Comparison of ENCODE assay signal across 7 cellular contexts in genomic region chr12:48977290-48978281, GRCh38. TPM values are rescaled to one million over a fixed set of nuclear protein-coding genes. Genes with fewer than 3 reads are reported as not detected.
DNase-seq lines count a peak whose midpoint lies in the region; ATAC-seq and TF ChIP-seq lines count a peak whose summit lies in the region.

No MANE protein-coding gene starts in this region.

- peaks cover 92% of the 10 kb centered on the region for H3K27me3 Mint-ChIP-seq in activated naive CD8-positive, alpha-beta T cell treated with anti-CD3 and anti-CD28 coated beads for 36 hours

- no peaks in the 10 kb centered on the region for H3K36me3 Mint-ChIP-seq in activated naive CD8-positive, alpha-beta T cell treated with anti-CD3 and anti-CD28 coated beads for 36 hours

- no peak overlapping the region for H3K27ac ChIP-seq in SU-DHL-6 (ENCODE audit: low read depth, low read length)

- ATAC-seq in HG03045 (IDR thresholded peaks at IDR 0.05; ENCODE audit: unreplicated experiment) (peak; percentile 64), GM18520 (IDR thresholded peaks at IDR 0.05; ENCODE audit: unreplicated experiment) (no peak)

- no peaks in the 10 kb centered on the region for H3K9me2 ChIP-seq in SU-DHL-6 (replicated peaks; ENCODE audit: insufficient read depth, low read length)

- H4K20me1 ChIP-seq in SU-DHL-6 (ENCODE audit: low read depth, low read length) = no peaks in the 10 kb centered on the region

- H3K9ac ChIP-seq in SU-DHL-6 (ENCODE audit: low read length) = no peak overlapping the region
- H3K9ac ChIP-seq in iPS-15b (ENCODE audit: low read depth, low read length) = no peak overlapping the region

- peak; percentile 90 for DNase-seq in activated naive CD8-positive, alpha-beta T cell treated with anti-CD3 and anti-CD28 coated beads for 36 hours
- DNase-seq in stimulated activated CD4-positive, alpha-beta T cell treated with anti-CD3 and anti-CD28 coated beads, Interleukin-4, amount 100 ng/mL, for 48 hours (ENCODE audit: low read depth in 2 of 2) = peak; percentile 83 to 85

- no peaks in the 10 kb centered on the region for H3F3A ChIP-seq in SU-DHL-6 (ENCODE audit: insufficient read depth)

- peak overlapping the region; percentile 81 for H2AFZ ChIP-seq in SU-DHL-6 (ENCODE audit: low read depth, low read length, severe bottlenecking)

- peak overlapping the region; percentile 23 for H3K27ac Mint-ChIP-seq in activated naive CD8-positive, alpha-beta T cell treated with anti-CD3 and anti-CD28 coated beads for 36 hours

- H3K4me1 ChIP-seq in iPS-15b (ENCODE audit: control insufficient read depth, insufficient read depth, low read length) = no peaks in the 10 kb centered on the region

- H3K9me3 Mint-ChIP-seq in activated naive CD8-positive, alpha-beta T cell treated with anti-CD3 and anti-CD28 coated beads for 36 hours = no peaks in the 10 kb centered on the region

- H3K27me3 ChIP-seq in SU-DHL-6 (ENCODE audit: low read length) (no peaks in the 10 kb centered on the region), iPS-15b (ENCODE audit: control insufficient read depth, insufficient read depth, low read length) (peaks cover 99% of the 10 kb centered on the region)

- peak overlapping the region; percentile 36 for H3K4me3 Mint-ChIP-seq in activated naive CD8-positive, alpha-beta T cell treated with anti-CD3 and anti-CD28 coated beads for 36 hours

- no peaks in the 10 kb centered on the region for H3K36me3 ChIP-seq in SU-DHL-6 (ENCODE audit: low read length)
- no peaks in the 10 kb centered on the region for H3K36me3 ChIP-seq in iPS-15b (ENCODE audit: control insufficient read depth, insufficient read depth, low read length)

- no peaks in the 10 kb centered on the region for H3K9me3 ChIP-seq in SU-DHL-6 (ENCODE audit: insufficient read depth, low read length)
- no peaks in the 10 kb centered on the region for H3K9me3 ChIP-seq in iPS-15b (ENCODE audit: control insufficient read depth, insufficient read depth, low read length)

- peak overlapping the region; percentile 44 for H3K4me2 ChIP-seq in SU-DHL-6 (ENCODE audit: low read depth, low read length, poor library complexity, severe bottlenecking)

- H3K4me1 Mint-ChIP-seq in activated naive CD8-positive, alpha-beta T cell treated with anti-CD3 and anti-CD28 coated beads for 36 hours = peaks cover 47% of the 10 kb centered on the region

- peak; percentile 91 for TF ChIP-seq CTCF in GM12874 (IDR thresholded peaks at IDR 0.05; ENCODE audit: insufficient read depth, low read depth, low read length)
- TF ChIP-seq CTCF in SU-DHL-6 (IDR thresholded peaks at IDR 0.05; ENCODE audit: insufficient read depth, low read length, poor library complexity, severe bottlenecking) = peak; percentile 78

- no peaks in the 10 kb centered on the region for H3K79me2 ChIP-seq in SU-DHL-6 (ENCODE audit: insufficient read depth, low read length)

- H3K4me3 ChIP-seq in SU-DHL-6 (ENCODE audit: insufficient read depth, low read length, poor library complexity, severe bottlenecking) (no peak overlapping the region), iPS-15b (ENCODE audit: low read depth, low read length) (peak overlapping the region; percentile 56)

RNA-seq across cellular contexts. Expression of gene WNT1, which starts 0.5 kb away (rescaled TPM):
- total RNA-seq in activated naive CD8-positive, alpha-beta T cell treated with anti-CD3 and anti-CD28 coated beads for 36 hours = not detected

RNA-seq across cellular contexts. Expression of gene WNT10B, which starts 6.1 kb away (rescaled TPM):
- under 1 TPM; 0.24 to 0.39 TPM for total RNA-seq in activated naive CD8-positive, alpha-beta T cell treated with anti-CD3 and anti-CD28 coated beads for 36 hours

RNA-seq across cellular contexts. Expression of gene ARF3, which starts 20.3 kb away (rescaled TPM):
- 10 to 100 TPM; 81.8 to 82.5 TPM for total RNA-seq in activated naive CD8-positive, alpha-beta T cell treated with anti-CD3 and anti-CD28 coated beads for 36 hours

RNA-seq across cellular contexts. Expression of gene DDN, which starts 21.6 kb away (rescaled TPM):
- 1 to 10 TPM; 1.3 to 1.4 TPM for total RNA-seq in activated naive CD8-positive, alpha-beta T cell treated with anti-CD3 and anti-CD28 coated beads for 36 hours

RNA-seq across cellular contexts. Expression of gene PRKAG1, which starts 41.0 kb away (rescaled TPM):
- total RNA-seq in activated naive CD8-positive, alpha-beta T cell treated with anti-CD3 and anti-CD28 coated beads for 36 hours = 10 to 100 TPM; 57.9 to 60.9 TPM
